ENCODE assay signal across 8 cellular contexts in the genomic region with DNA sequence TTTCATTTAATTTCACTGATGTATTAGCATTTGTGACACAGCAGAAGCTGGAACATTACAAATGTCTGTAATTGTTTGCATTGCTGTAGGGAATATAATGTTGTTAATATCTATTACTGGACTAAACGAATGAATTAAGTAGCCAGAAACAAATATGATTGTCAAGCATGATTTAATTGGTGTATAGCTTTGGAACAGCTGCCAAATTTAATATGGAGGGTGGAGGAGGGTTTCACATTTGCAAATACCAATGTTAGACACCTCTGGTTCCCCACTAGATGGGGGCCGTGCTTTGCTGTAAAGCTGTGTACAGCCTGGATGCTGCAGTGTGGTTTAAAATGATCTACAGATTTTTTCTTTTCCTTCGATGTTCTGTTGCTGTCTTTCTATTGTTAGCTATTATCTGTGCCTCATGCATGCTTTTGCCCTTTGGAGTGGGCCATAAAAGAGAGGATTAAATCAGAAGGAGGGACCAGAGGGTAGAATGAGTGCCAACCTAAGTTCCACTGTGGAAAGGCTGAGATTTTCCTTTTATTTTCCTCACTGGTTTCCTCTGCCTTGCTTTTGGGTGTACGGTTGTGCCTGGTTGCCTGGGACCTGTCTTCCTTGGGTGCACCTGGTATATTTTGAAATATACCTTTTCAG. TPM values are rescaled to one million over a fixed set of nuclear protein-coding genes. Genes with fewer than 3 reads are reported as not detected.
DNase-seq lines count a peak whose midpoint lies in the region; ATAC-seq, FAIRE-seq and TF ChIP-seq lines count a peak whose summit lies in the region.

No MANE protein-coding gene starts in this region.

- peak; percentile 80 for DNase-seq in COR-L47 (lab: John Stamatoyannopoulos, UW)
- DNase-seq in LNCaP clone FGC (ENCODE audit: low read depth): no peak
- peak; percentile 14 for DNase-seq in RWPE1 (ENCODE audit: low spot score)
- DNase-seq in keratinocyte (ENCODE audit: low read depth, low spot score): no peak
- no peak for DNase-seq in GM03348 (ENCODE audit: low spot score)
- no peak for DNase-seq in activated CD4-positive, alpha-beta T cell treated with anti-CD3 and anti-CD28 coated beads, Interleukin-2, amount 50 U/mL, for 4 hours
- DNase-seq in stimulated activated CD4-positive, alpha-beta T cell treated with anti-CD3 and anti-CD28 coated beads, Interleukin-4, amount 100 ng/mL, for 4 hours: no peak

- no peaks in the 10 kb centered on the region for H3K79me2 ChIP-seq in keratinocyte (ENCODE audit: control insufficient read depth, insufficient read depth, low read length)

- no peak for FAIRE-seq in keratinocyte (lab: Jason Lieb, UNC)

- dilution Hi-C loops in keratinocyte (cut with MboI; ENCODE audit: extremely low pct_ligation_motif_present, low sequenced_read_pairs): no loop called here

- no peaks in the 10 kb centered on the region for H4K20me1 ChIP-seq in keratinocyte (ENCODE audit: control insufficient read depth, extremely low read depth, insufficient read depth, low read length)

- ATAC-seq in GM19023 (IDR thresholded peaks at IDR 0.05; ENCODE audit: unreplicated experiment): no peak

- H2AFZ ChIP-seq in keratinocyte (ENCODE audit: control insufficient read depth, low read length): no peak overlapping the region

- H3K9me3 ChIP-seq in keratinocyte (ENCODE audit: control insufficient read depth, low read depth, low read length): no peaks in the 10 kb centered on the region

- no peaks in the 10 kb centered on the region for H3K36me3 ChIP-seq in keratinocyte (ENCODE audit: control insufficient read depth in 2 of 2, extremely low read depth in 1 of 2, insufficient read depth in 2 of 2, low read length in 2 of 2)

- no peak overlapping the region for H3K9ac ChIP-seq in keratinocyte (ENCODE audit: control insufficient read depth, extremely low read depth, insufficient read depth, low read length)

- no peaks in the 10 kb centered on the region for H3K27me3 ChIP-seq in keratinocyte (ENCODE audit: control insufficient read depth, extremely low read depth, insufficient read depth, low read length)

- POLR2A ChIA-PET in RWPE1 (lab: Yijun Ruan, JAX; ENCODE audit: low non-redundant PET): no interaction called here

- no peak overlapping the region for H3K4me2 ChIP-seq in keratinocyte (ENCODE audit: control insufficient read depth, extremely low read depth, insufficient read depth, low read depth, low read length)

- H3K27ac ChIP-seq in RWPE1: no peak overlapping the region
- no peak overlapping the region for H3K27ac ChIP-seq in keratinocyte (ENCODE audit: control insufficient read depth, insufficient read depth, low read length)

- no peaks in the 10 kb centered on the region for H3K9me1 ChIP-seq in keratinocyte (ENCODE audit: control insufficient read depth, extremely low read depth, insufficient read depth, low read length)

- no peaks in the 10 kb centered on the region for H3K4me1 ChIP-seq in keratinocyte (ENCODE audit: control insufficient read depth, extremely low read depth, insufficient read depth, low read length)

- H3K4me3 ChIP-seq in LNCaP clone FGC (ENCODE audit: low read depth, low read length) (no peak overlapping the region), keratinocyte (ENCODE audit: control insufficient read depth in 2 of 3, extremely low read depth in 1 of 3, insufficient read depth in 2 of 3, low read depth in 1 of 3, low read length in 3 of 3) (no peak overlapping the region)

- TF ChIP-seq CTCF in LNCaP clone FGC (IDR thresholded peaks at IDR 0.05; ENCODE audit: control insufficient read depth, extremely low read depth, insufficient read depth) (peak; percentile 68), RWPE1 (conservative IDR thresholded peaks at IDR 0.05; ENCODE audit: low read depth) (peak; percentile 32), keratinocyte (optimal IDR thresholded peaks at IDR 0.05 in 1 of 3, IDR thresholded peaks at IDR 0.05 in 1 of 3, conservative IDR thresholded peaks at IDR 0.05 in 1 of 3; ENCODE audit: extremely low read depth in 1 of 3, insufficient read depth in 2 of 3, low read length in 3 of 3) (peak; percentile 19 to 52 (median 35))

- CTCF ChIA-PET in RWPE1 (lab: Yijun Ruan, JAX): interaction anchor here (0.6 to 0.7 kb wide), 3 partner anchors 422 to 1546 kb away, joined by 3 to 4 read pairs (median 4); no protein-coding TSS in a partner anchor

RNA-seq across cellular contexts. Expression of a gene that starts 23.1 kb away (rescaled TPM):
- 6.5 to 13.4 TPM (median 8.0 TPM) in 3 replicates for polyA plus RNA-seq in keratinocyte
- 14.8 TPM for polyA plus RNA-seq in keratinocyte (2011; ENCODE audit: low read depth)
- polyA plus RNA-seq in keratinocyte (2011; cell fraction: cytosol; rRNA removed): 5.3 and 8.6 TPM in 2 replicates
- 10.0 and 13.7 TPM in 2 replicates for polyA plus RNA-seq in keratinocyte (2011; cell fraction: nucleus; rRNA removed)
- 14.3 and 24.6 TPM in 2 replicates for polyA plus RNA-seq in keratinocyte (2012; ENCODE audit: low replicate concordance)
- polyA minus RNA-seq in keratinocyte: 0.82 to 4.2 TPM (median 2.2 TPM) in 3 replicates
- 19.8 TPM for polyA minus RNA-seq in keratinocyte (2011; cell fraction: cytosol; rRNA and poly(A)+ RNA removed)
- polyA minus RNA-seq in keratinocyte (2011; cell fraction: nucleus; rRNA and poly(A)+ RNA removed): 12.9 and 13.2 TPM in 2 replicates

RNA-seq across cellular contexts. Expression of a gene that starts 23.2 kb away (rescaled TPM):
- polyA plus RNA-seq in keratinocyte: 4.9 to 9.2 TPM (median 6.6 TPM) in 3 replicates
- 7.1 TPM for polyA plus RNA-seq in keratinocyte (2011; ENCODE audit: low read depth)
- polyA plus RNA-seq in keratinocyte (2011; cell fraction: cytosol; rRNA removed): 4.6 and 10.8 TPM in 2 replicates
- 5.1 and 8.6 TPM in 2 replicates for polyA plus RNA-seq in keratinocyte (2011; cell fraction: nucleus; rRNA removed)
- polyA plus RNA-seq in keratinocyte (2012; ENCODE audit: low replicate concordance): 8.8 and 10.5 TPM in 2 replicates
- polyA minus RNA-seq in keratinocyte: 2.6 to 10.6 TPM (median 3.7 TPM) in 3 replicates
- polyA minus RNA-seq in keratinocyte (2011; cell fraction: cytosol; rRNA and poly(A)+ RNA removed): 9.2 TPM
- 4.1 and 10.7 TPM in 2 replicates for polyA minus RNA-seq in keratinocyte (2011; cell fraction: nucleus; rRNA and poly(A)+ RNA removed)

Comparison
In these comparisons a context has a peak if more than half of its experiments do, and no peak if none do; other contexts are left out.
1. DNase-seq: peak in COR-L47 (single experiment) and RWPE1 (single experiment); none in LNCaP clone FGC (single experiment), keratinocyte (single experiment), GM03348 (single experiment), activated CD4-positive, alpha-beta T cell treated with anti-CD3 and anti-CD28 coated beads, Interleukin-2, amount 50 U/mL, for 4 hours (0 of 2) and stimulated activated CD4-positive, alpha-beta T cell treated with anti-CD3 and anti-CD28 coated beads, Interleukin-4, amount 100 ng/mL, for 4 hours (0 of 2).
2. Peak in every context shown above with its lines, with median percentiles within 50 percentile points of each other: CTCF ChIP-seq.